Comparison of ENCODE assay signal across 20 cellular contexts in genomic region chr3:69426291-69426690, GRCh38.
"Had no signal": no experiment of that assay in that cellular context is flagged by ENCODE, and none has a peak within 500 bp of the region (broad histone marks: within the 10 kb centered on the region; RNA-seq: fewer than 3 reads in every experiment).

No MANE protein-coding gene starts in this region.

- DNase-seq: activated CD4-positive, alpha-beta T cell treated with anti-CD3 and anti-CD28 coated beads, Interleukin-2, amount 10 ng/mL, durations not matched to agents 7 days and 5 days; activated CD8-positive, alpha-beta T cell treated with anti-CD3 and anti-CD28 coated beads, Interleukin-2, amount 10 ng/mL, durations not matched to agents 7 days and 5 days; activated naive CD4-positive, alpha-beta T cell treated with anti-CD3 and anti-CD28 coated beads for 36 hours; activated T-cell treated with anti-CD3 and anti-CD28 coated beads, Interleukin-2, amount 50 U/mL, for 24 hours; body of pancreas; central memory CD4-positive, alpha-beta T cell; endodermal cell; foreskin melanocyte; glutamatergic neuron; kidney; midbrain; right lobe of liver; stimulated activated CD4-positive, alpha-beta T cell treated with anti-CD3 and anti-CD28 coated beads, Interleukin-4, amount 100 ng/mL, for 24 hours; stomach; T-cell; upper lobe of left lung had no signal

- H3K27me3 ChIP-seq: body of pancreas, right lobe of liver, stomach, upper lobe of left lung had no signal

- H3K27ac ChIP-seq: body of pancreas, prostate gland, right lobe of liver, stomach, upper lobe of left lung had no signal

- FAIRE-seq: colon, kidney had no signal

- H3K4me1 ChIP-seq: body of pancreas, prostate gland, right lobe of liver, stomach had no signal

- H3K4me3 ChIP-seq: body of pancreas, prostate gland, right lobe of liver, stomach, upper lobe of left lung had no signal

- ATAC-seq: activated CD8-positive, alpha-beta T cell treated with anti-CD3 and anti-CD28 coated beads, Interleukin-2, amount 10 ng/mL, durations not matched to agents 7 days and 5 days; body of pancreas; left lobe of liver; right lobe of liver; stimulated activated effector memory CD8-positive, alpha-beta T cell treated with anti-CD3 and anti-CD28 coated beads, Interleukin-12 subunit alpha, Interleukin-12 subunit beta, amount 100 ng/mL, for 72 hours; T-cell had no signal

- H3K9me3 ChIP-seq: body of pancreas, prostate gland, right lobe of liver, stomach, upper lobe of left lung had no signal

- H3K36me3 ChIP-seq: prostate gland, right lobe of liver, stomach, upper lobe of left lung had no signal
